Comparison of ENCODE assay signal across 11 cellular contexts in the genomic region with DNA sequence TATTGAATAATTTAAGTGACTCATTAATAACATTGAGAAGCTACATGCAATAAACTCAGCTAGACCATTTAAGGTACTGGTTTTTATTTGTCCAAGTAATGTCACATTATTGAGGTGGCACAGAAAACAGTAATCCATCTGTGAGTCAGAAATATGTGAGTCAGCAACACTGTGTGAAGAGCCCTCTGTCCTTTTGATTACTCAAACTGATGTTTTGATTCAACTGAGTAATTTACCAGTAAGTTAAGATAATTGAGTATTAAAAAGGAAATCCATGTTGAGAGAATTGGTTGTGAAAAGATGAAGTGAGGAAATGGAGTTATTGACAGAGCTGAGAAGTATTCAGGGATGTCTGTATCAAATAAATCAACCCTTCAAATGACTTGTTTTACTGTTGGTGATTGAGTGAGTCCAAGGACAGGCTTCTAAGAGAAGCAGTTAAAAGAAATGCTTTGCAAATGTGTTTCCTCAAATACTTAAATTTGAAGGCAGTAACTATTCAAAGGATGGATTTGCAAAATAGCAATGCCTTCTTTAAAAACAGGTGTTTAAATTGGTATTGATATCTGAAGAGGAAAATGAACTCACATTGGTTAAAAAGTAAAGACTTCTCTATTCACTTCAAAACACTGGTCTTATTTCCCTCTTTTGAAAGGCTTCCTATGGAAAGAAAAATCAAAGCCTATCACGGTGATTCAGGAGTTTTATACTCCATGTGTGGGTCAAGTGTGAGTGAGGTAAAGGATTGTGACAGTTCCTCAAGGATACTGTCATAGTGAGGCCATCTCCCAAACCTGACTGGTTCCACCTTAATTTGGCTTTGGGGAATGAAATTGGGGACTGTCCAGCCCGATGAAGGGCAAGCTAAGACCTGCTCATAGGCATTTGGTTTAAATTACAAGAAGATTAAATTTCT.
DNase-seq lines count a peak whose midpoint lies in the region; ATAC-seq and TF ChIP-seq lines count a peak whose summit lies in the region.
"Had no signal": no experiment of that assay in that cellular context is flagged by ENCODE, and none has a peak within 500 bp of the region (broad histone marks: within the 10 kb centered on the region; RNA-seq: fewer than 3 reads in every experiment).

No MANE protein-coding gene starts in this region.

- POLR2A ChIA-PET in activated CD4-positive, alpha-beta T cell treated with anti-CD3 and anti-CD28 coated beads for 36 hours (lab: Charles Lee) = interaction anchor here (0.6 to 1.0 kb wide), 3 partner anchors 50 kb away, joined by 3 to 6 read pairs (median 3); no protein-coding TSS in a partner anchor
- POLR2A ChIA-PET in activated CD4-positive, alpha-beta T cell treated with anti-CD3 and anti-CD28 coated beads, Interleukin-2, amount 10 ng/mL, durations not matched to agents 7 days and 5 days (lab: Charles Lee) = no interaction called here

- H3K9me3 Mint-ChIP-seq in activated CD4-positive, alpha-beta T cell treated with anti-CD3 and anti-CD28 coated beads for 36 hours (ENCODE audit: low read depth) = no peaks in the 10 kb centered on the region
- no peaks in the 10 kb centered on the region for H3K9me3 Mint-ChIP-seq in activated CD4-positive, alpha-beta T cell treated with anti-CD3 and anti-CD28 coated beads, Interleukin-2, amount 10 ng/mL, durations not matched to agents 7 days and 5 days
- peaks cover 0 to 7% (median 2%) of the 10 kb centered on the region in 5 experiments for H3K9me3 Mint-ChIP-seq in brain
- H3K9me3 Mint-ChIP-seq: memory B cell had no signal

- intact Hi-C loops in activated CD4-positive, alpha-beta T cell treated with anti-CD3 and anti-CD28 coated beads for 36 hours (cut with DNase I, micrococcal nuclease) = loop anchor here (1.0 to 10.0 kb wide), 5 partner anchors 12 to 517 kb away; no protein-coding TSS in a partner anchor

- CTCF ChIA-PET in activated CD4-positive, alpha-beta T cell treated with anti-CD3 and anti-CD28 coated beads for 36 hours (lab: Charles Lee) = interaction anchor here (0.5 to 4.5 kb wide), 8 partner anchors 10 to 501 kb away, joined by 3 to 46 read pairs (median 3); no protein-coding TSS in a partner anchor
- CTCF ChIA-PET in activated CD4-positive, alpha-beta T cell treated with anti-CD3 and anti-CD28 coated beads, Interleukin-2, amount 10 ng/mL, durations not matched to agents 7 days and 5 days (lab: Charles Lee) = interaction anchor here (0.6 to 2.2 kb wide), 8 partner anchors 11 to 1529 kb away, joined by 3 to 10 read pairs (median 3); no protein-coding TSS in a partner anchor

- H3K4me3 Mint-ChIP-seq in activated CD4-positive, alpha-beta T cell treated with anti-CD3 and anti-CD28 coated beads for 36 hours = no peak overlapping the region
- H3K4me3 Mint-ChIP-seq in activated CD4-positive, alpha-beta T cell treated with anti-CD3 and anti-CD28 coated beads, Interleukin-2, amount 10 ng/mL, durations not matched to agents 7 days and 5 days = no peak overlapping the region
- H3K4me3 Mint-ChIP-seq in brain = no peak overlapping the region
- H3K4me3 Mint-ChIP-seq: memory B cell had no signal

- peaks cover 6% of the 10 kb centered on the region for H3K27me3 Mint-ChIP-seq in activated CD4-positive, alpha-beta T cell treated with anti-CD3 and anti-CD28 coated beads for 36 hours
- peaks cover 4% of the 10 kb centered on the region for H3K27me3 Mint-ChIP-seq in activated CD4-positive, alpha-beta T cell treated with anti-CD3 and anti-CD28 coated beads, Interleukin-2, amount 10 ng/mL, durations not matched to agents 7 days and 5 days
- H3K27me3 Mint-ChIP-seq in brain = no peaks in the 10 kb centered on the region

- peak; percentile 97 for ATAC-seq in activated CD4-positive, alpha-beta T cell treated with anti-CD3 and anti-CD28 coated beads for 36 hours

- TF ChIP-seq CTCF in brain (conservative IDR thresholded peaks at IDR 0.05) = no peak

- H3K4me1 Mint-ChIP-seq in activated CD4-positive, alpha-beta T cell treated with anti-CD3 and anti-CD28 coated beads for 36 hours = peaks cover 15% of the 10 kb centered on the region
- H3K4me1 Mint-ChIP-seq in activated CD4-positive, alpha-beta T cell treated with anti-CD3 and anti-CD28 coated beads, Interleukin-2, amount 10 ng/mL, durations not matched to agents 7 days and 5 days = peaks cover 2% of the 10 kb centered on the region
- H3K4me1 Mint-ChIP-seq in brain = peaks cover 24% of the 10 kb centered on the region
- H3K4me1 Mint-ChIP-seq: memory B cell had no signal

- H3K27ac Mint-ChIP-seq in activated CD4-positive, alpha-beta T cell treated with anti-CD3 and anti-CD28 coated beads for 36 hours = no peak overlapping the region
- H3K27ac Mint-ChIP-seq in activated CD4-positive, alpha-beta T cell treated with anti-CD3 and anti-CD28 coated beads, Interleukin-2, amount 10 ng/mL, durations not matched to agents 7 days and 5 days = no peak overlapping the region
- peak overlapping the region in 3 of 5 experiments; percentile 81 to 90 (median 86) for H3K27ac Mint-ChIP-seq in brain
- H3K27ac Mint-ChIP-seq: memory B cell had no signal

- DNase-seq in activated CD4-positive, alpha-beta T cell treated with anti-CD3 and anti-CD28 coated beads for 36 hours = no peak
- no peak for DNase-seq in activated CD4-positive, alpha-beta T cell treated with anti-CD3 and anti-CD28 coated beads, Interleukin-2, amount 10 ng/mL, durations not matched to agents 7 days and 5 days
- peak; percentile 82 for DNase-seq in LHCN-M2 (ENCODE audit: low read depth)
- peak; percentile 51 for DNase-seq in myocyte (ENCODE audit: low read depth)
- no peak for DNase-seq in NCI-H2171 treated with DMSO at 0.1 percent for 48 hours (lab: John Stamatoyannopoulos, UW)
- DNase-seq in hepatic stellate cell (ENCODE audit: low spot score) = no peak
- no peak for DNase-seq in NCI-H748 treated with DMSO at 0.1 percent for 48 hours (lab: John Stamatoyannopoulos, UW)
- DNase-seq: H7; stimulated activated CD4-positive, alpha-beta T cell treated with anti-CD3 and anti-CD28 coated beads, Interleukin-4, amount 100 ng/mL, for 4 hours had no signal

- H3K36me3 Mint-ChIP-seq in activated CD4-positive, alpha-beta T cell treated with anti-CD3 and anti-CD28 coated beads for 36 hours (ENCODE audit: low read depth) = no peaks in the 10 kb centered on the region
- no peaks in the 10 kb centered on the region for H3K36me3 Mint-ChIP-seq in activated CD4-positive, alpha-beta T cell treated with anti-CD3 and anti-CD28 coated beads, Interleukin-2, amount 10 ng/mL, durations not matched to agents 7 days and 5 days (ENCODE audit: low read depth)
- H3K36me3 Mint-ChIP-seq in brain = no peaks in the 10 kb centered on the region
- H3K36me3 Mint-ChIP-seq: memory B cell had no signal

Comparison
In these comparisons a context has a peak if more than half of its experiments do, and no peak if none do; other contexts are left out.
1. DNase-seq: peak in LHCN-M2 (single experiment) and myocyte (single experiment); none in activated CD4-positive, alpha-beta T cell treated with anti-CD3 and anti-CD28 coated beads for 36 hours (single experiment), activated CD4-positive, alpha-beta T cell treated with anti-CD3 and anti-CD28 coated beads, Interleukin-2, amount 10 ng/mL, durations not matched to agents 7 days and 5 days (single experiment), NCI-H2171 treated with DMSO at 0.1 percent for 48 hours (single experiment), hepatic stellate cell (single experiment) and NCI-H748 treated with DMSO at 0.1 percent for 48 hours (single experiment).
2. H3K27ac Mint-ChIP-seq: peak in brain (3 of 5); none in activated CD4-positive, alpha-beta T cell treated with anti-CD3 and anti-CD28 coated beads for 36 hours (single experiment) and activated CD4-positive, alpha-beta T cell treated with anti-CD3 and anti-CD28 coated beads, Interleukin-2, amount 10 ng/mL, durations not matched to agents 7 days and 5 days (single experiment).